ENCODE assay signal across 1 cellular context in the genomic region with DNA sequence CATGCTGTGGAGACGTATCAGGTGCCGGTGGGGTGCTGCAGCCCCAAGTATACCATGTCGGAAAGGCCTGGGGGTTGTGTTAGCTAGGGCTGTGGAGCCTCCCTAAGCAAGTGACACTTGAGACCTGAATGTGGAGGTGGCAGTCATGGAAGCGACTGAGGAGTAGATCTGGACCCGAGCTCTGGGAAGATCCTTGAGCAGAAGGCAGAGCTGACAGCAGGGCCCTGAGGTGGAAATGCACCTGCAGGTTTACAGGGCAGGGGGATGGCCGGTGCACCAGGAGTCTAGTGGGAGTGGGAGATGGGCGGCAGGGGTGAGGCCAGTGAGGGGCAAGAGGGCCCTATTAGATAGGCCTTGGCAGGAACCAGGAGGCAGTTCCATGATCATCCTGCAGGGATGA.
TF ChIP-seq lines count a peak whose summit lies in the region.

No MANE protein-coding gene starts in this region.

TF ChIP-seq in H1, 55 proteins besides CTCF, POLR2A, EP300 and RAD21:
- no peak for TF ChIP-seq RBBP5 (IDR thresholded peaks at IDR 0.05; ENCODE audit: borderline replicate concordance, low read depth, low read length)
- no peak for TF ChIP-seq BACH1 (IDR thresholded peaks at IDR 0.05; ENCODE audit: low read length)
- TF ChIP-seq JUND (IDR thresholded peaks at IDR 0.05; ENCODE audit: low read length), result no peak
- no peak for TF ChIP-seq PHF8 (conservative IDR thresholded peaks at IDR 0.05; ENCODE audit: low read depth, low read length)
- TF ChIP-seq SIRT6 (IDR thresholded peaks at IDR 0.05; ENCODE audit: low read length), result no peak
- no peak for TF ChIP-seq SIN3A (conservative IDR thresholded peaks at IDR 0.05 in 1 of 2, IDR thresholded peaks at IDR 0.05 in 1 of 2; ENCODE audit: low read depth in 1 of 2, low read length in 2 of 2)
- TF ChIP-seq POU5F1 (IDR thresholded peaks at IDR 0.05; ENCODE audit: low read depth, low read length), result no peak
- TF ChIP-seq, protein P1, sequence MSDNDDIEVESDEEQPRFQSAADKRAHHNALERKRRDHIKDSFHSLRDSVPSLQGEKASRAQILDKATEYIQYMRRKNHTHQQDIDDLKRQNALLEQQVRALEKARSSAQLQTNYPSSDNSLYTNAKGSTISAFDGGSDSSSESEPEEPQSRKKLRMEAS (IDR thresholded peaks at IDR 0.05), result no peak
- no peak for TF ChIP-seq SRF (IDR thresholded peaks at IDR 0.05; ENCODE audit: low read depth, low read length)
TF ChIP-seq in H1: peak in this region for 0.
